Comparison of ENCODE assay signal across 25 cellular contexts in the genomic region with DNA sequence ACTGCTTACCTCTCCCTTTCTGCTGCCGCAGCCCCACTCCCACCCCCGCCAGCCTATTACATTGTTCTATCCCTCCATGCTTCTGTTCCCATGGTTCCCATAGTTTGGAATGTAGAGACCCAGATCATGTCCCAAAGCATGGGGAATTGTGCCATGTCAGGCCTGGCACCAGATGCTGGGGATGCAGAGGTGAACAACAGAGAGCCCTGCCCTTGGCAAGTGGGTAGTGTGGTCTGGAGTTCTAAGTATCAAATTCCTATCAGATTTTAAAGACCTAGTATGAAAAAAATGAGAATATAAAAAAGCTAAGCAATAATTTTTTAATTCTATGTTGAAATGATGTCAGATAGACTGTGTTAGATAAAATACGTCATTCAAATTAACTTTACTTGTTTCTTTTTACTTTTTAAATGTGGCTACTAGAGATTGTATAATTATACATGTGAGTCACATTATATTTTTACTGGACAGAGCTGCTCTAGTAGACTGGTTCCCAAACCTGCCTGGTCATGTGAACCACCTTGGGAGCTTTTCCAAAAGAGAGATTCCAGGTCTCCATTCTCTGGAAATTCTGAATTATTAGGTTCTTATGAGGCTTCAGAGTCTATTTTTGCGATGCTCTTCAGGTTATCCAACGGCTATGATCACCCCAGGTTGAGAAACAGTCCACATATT.
"Had no signal": no experiment of that assay in that cellular context is flagged by ENCODE, and none has a peak within 500 bp of the region (broad histone marks: within the 10 kb centered on the region; RNA-seq: fewer than 3 reads in every experiment).

No MANE protein-coding gene starts in this region.

- H3K4me1 Mint-ChIP-seq: activated CD4-positive, alpha-beta T cell treated with anti-CD3 and anti-CD28 coated beads for 36 hours; activated CD4-positive, alpha-beta T cell treated with anti-CD3 and anti-CD28 coated beads, Interleukin-2, amount 10 ng/mL, durations not matched to agents 7 days and 5 days; activated T-helper 17 cell treated with anti-CD3 and anti-CD28 coated beads, Interleukin-2, amount 50 U/mL, for 72 hours had no signal

- H3K27me3 ChIP-seq: body of pancreas had no signal

- H3K4me3 ChIP-seq: body of pancreas had no signal

- DNase-seq: activated CD4-positive, alpha-beta T cell treated with anti-CD3 and anti-CD28 coated beads for 36 hours; activated CD4-positive, alpha-beta T cell treated with anti-CD3 and anti-CD28 coated beads, Interleukin-2, amount 10 ng/mL, durations not matched to agents 7 days and 5 days; activated CD4-positive, alpha-beta T cell treated with anti-CD3 and anti-CD28 coated beads, Interleukin-2, amount 50 U/mL, for 4 hours; activated CD4-positive, CD25-positive, alpha-beta regulatory T cell; activated CD4-positive, CD25-positive, alpha-beta regulatory T cell treated with anti-CD3 and anti-CD28 coated beads, Interleukin-2, amount 50 U/mL, for 72 hours; activated CD8-positive, alpha-beta memory T cell treated with anti-CD3 and anti-CD28 coated beads for 24 hours; activated CD8-positive, alpha-beta T cell treated with anti-CD3 and anti-CD28 coated beads for 36 hours; activated effector memory CD4-positive, alpha-beta T cell treated with Interleukin-2 at 50 U/mL for 16 hours; activated gamma-delta T cell treated with Interleukin-2 at 50 U/mL for 16 hours; activated naive CD4-positive, alpha-beta T cell treated with anti-CD3 and anti-CD28 coated beads, Interleukin-2, amount 50 U/mL, for 16 hours; activated naive CD4-positive, alpha-beta T cell treated with Interleukin-2 at 50 U/mL for 16 hours; activated T-cell treated with anti-CD3 and anti-CD28 coated beads, Interleukin-2, amount 50 U/mL, for 4 hours; amniotic stem cell; body of pancreas; caudate nucleus; cortex of kidney; dermis blood vessel endothelial cell; effector CD4-positive, alpha-beta T cell; effector memory CD8-positive, alpha-beta T cell; foreskin fibroblast; glutamatergic neuron; T-helper 2 cell had no signal

- ATAC-seq: activated CD4-positive, alpha-beta T cell treated with anti-CD3 and anti-CD28 coated beads for 36 hours; activated CD8-positive, alpha-beta T cell treated with anti-CD3 and anti-CD28 coated beads for 36 hours; activated T-cell treated with anti-CD3 and anti-CD28 coated beads, Interleukin-2, amount 50 U/mL, for 4 hours; activated T-helper 17 cell treated with anti-CD3 and anti-CD28 coated beads, Interleukin-2, amount 50 U/mL, for 72 hours; body of pancreas; effector memory CD8-positive, alpha-beta T cell; esophagus mucosa had no signal

- H3K9me3 ChIP-seq: body of pancreas had no signal

- H3K27ac Mint-ChIP-seq: activated CD4-positive, alpha-beta T cell treated with anti-CD3 and anti-CD28 coated beads for 36 hours; activated CD4-positive, alpha-beta T cell treated with anti-CD3 and anti-CD28 coated beads, Interleukin-2, amount 10 ng/mL, durations not matched to agents 7 days and 5 days; activated CD8-positive, alpha-beta T cell treated with anti-CD3 and anti-CD28 coated beads for 36 hours; activated naive CD8-positive, alpha-beta T cell; activated T-helper 17 cell treated with anti-CD3 and anti-CD28 coated beads, Interleukin-2, amount 50 U/mL, for 72 hours; effector memory CD8-positive, alpha-beta T cell had no signal

- H3K27me3 Mint-ChIP-seq: activated CD4-positive, alpha-beta T cell treated with anti-CD3 and anti-CD28 coated beads, Interleukin-2, amount 10 ng/mL, durations not matched to agents 7 days and 5 days; activated CD8-positive, alpha-beta T cell treated with anti-CD3 and anti-CD28 coated beads for 36 hours; activated naive CD8-positive, alpha-beta T cell; effector memory CD8-positive, alpha-beta T cell had no signal

- H3K27ac ChIP-seq: body of pancreas had no signal

- H3K4me1 ChIP-seq: body of pancreas had no signal

- H3K36me3 Mint-ChIP-seq: activated naive CD8-positive, alpha-beta T cell had no signal

- H3K4me3 Mint-ChIP-seq: activated CD4-positive, alpha-beta T cell treated with anti-CD3 and anti-CD28 coated beads for 36 hours; activated CD4-positive, alpha-beta T cell treated with anti-CD3 and anti-CD28 coated beads, Interleukin-2, amount 10 ng/mL, durations not matched to agents 7 days and 5 days; activated CD8-positive, alpha-beta T cell treated with anti-CD3 and anti-CD28 coated beads for 36 hours; activated naive CD8-positive, alpha-beta T cell; activated T-cell treated with anti-CD3 and anti-CD28 coated beads, Interleukin-2, amount 50 U/mL, for 4 hours; activated T-helper 17 cell treated with anti-CD3 and anti-CD28 coated beads, Interleukin-2, amount 50 U/mL, for 72 hours; effector memory CD8-positive, alpha-beta T cell had no signal
